1 cellular context compared by ENCODE assay signal in genomic region chr1:27192039-27192529, GRCh38.
TF ChIP-seq lines count a peak whose summit lies in the region.

No MANE protein-coding gene starts in this region.

TF ChIP-seq in HepG2, 621 proteins besides CTCF, POLR2A, EP300 and RAD21 (continued from another document and continues in another):
- TF ChIP-seq MLX (CRISPR knock-in tag; IDR thresholded peaks at IDR 0.05) = peak; percentile 37; the same call in 1 of the 2 replicates
- no peak for TF ChIP-seq RXRA (CRISPR knock-in tag; IDR thresholded peaks at IDR 0.05)
- TF ChIP-seq ZSCAN5A (CRISPR knock-in tag; IDR thresholded peaks at IDR 0.05; ENCODE audit: borderline replicate concordance) = no peak
- no peak for TF ChIP-seq SMARCC2 (IDR thresholded peaks at IDR 0.05)
- peak; percentile 50 for TF ChIP-seq SAP130 (CRISPR knock-in tag; IDR thresholded peaks at IDR 0.05; ENCODE audit: low read depth)
- TF ChIP-seq ZNF619 (CRISPR knock-in tag; IDR thresholded peaks at IDR 0.05) = no peak
- TF ChIP-seq POLR2AphosphoS2 (IDR thresholded peaks at IDR 0.05; ENCODE audit: low read depth, low read length) = no peak
- TF ChIP-seq ZNF749 (CRISPR knock-in tag; IDR thresholded peaks at IDR 0.05; ENCODE audit: borderline replicate concordance) = no peak
- no peak for TF ChIP-seq PRDM10 (CRISPR knock-in tag; IDR thresholded peaks at IDR 0.05; ENCODE audit: low read depth)
- TF ChIP-seq ZNF567 (CRISPR knock-in tag; IDR thresholded peaks at IDR 0.05; ENCODE audit: borderline replicate concordance) = no peak
- no peak for TF ChIP-seq MIXL1 (CRISPR knock-in tag; IDR thresholded peaks at IDR 0.05)
- TF ChIP-seq GATA4 (IDR thresholded peaks at IDR 0.05; ENCODE audit: borderline replicate concordance, low read depth) = no peak
- no peak for TF ChIP-seq HOXA7 (CRISPR knock-in tag; IDR thresholded peaks at IDR 0.05)
- TF ChIP-seq CCDC6 (CRISPR knock-in tag; IDR thresholded peaks at IDR 0.05) = peak; percentile 24; the same call in 1 of the 2 replicates
- no peak for TF ChIP-seq NCOA5 (CRISPR knock-in tag; IDR thresholded peaks at IDR 0.05)
- no peak for TF ChIP-seq ZBTB37 (CRISPR knock-in tag; IDR thresholded peaks at IDR 0.05)
- TF ChIP-seq YEATS4 (CRISPR knock-in tag; IDR thresholded peaks at IDR 0.05; ENCODE audit: borderline replicate concordance) = 0 out of 2 replicates have a peak, but pooled peaks have one; percentile 19
- TF ChIP-seq ELK4 (CRISPR knock-in tag; IDR thresholded peaks at IDR 0.05; ENCODE audit: borderline replicate concordance) = no peak
- no peak for TF ChIP-seq RBM22 (optimal IDR thresholded peaks at IDR 0.05; ENCODE audit: low read length)
- no peak for TF ChIP-seq NR2F1 (CRISPR knock-in tag; IDR thresholded peaks at IDR 0.05)
- no peak for TF ChIP-seq ZEB1 (IDR thresholded peaks at IDR 0.05; ENCODE audit: insufficient replicate concordance, low read depth)
- TF ChIP-seq ZKSCAN8 (CRISPR knock-in tag; IDR thresholded peaks at IDR 0.05; ENCODE audit: borderline replicate concordance) = no peak
- TF ChIP-seq DNMT3B (CRISPR knock-in tag; conservative IDR thresholded peaks at IDR 0.05) = peak; percentile 70; the same call in 1 of the 2 replicates
- no peak for TF ChIP-seq UBTF (CRISPR knock-in tag; IDR thresholded peaks at IDR 0.05)
- TF ChIP-seq ARID3A (IDR thresholded peaks at IDR 0.05; ENCODE audit: low read depth, low read length) = no peak
- TF ChIP-seq ZKSCAN5 (CRISPR knock-in tag; IDR thresholded peaks at IDR 0.05) = no peak
- no peak for TF ChIP-seq ZNF792 (CRISPR knock-in tag; IDR thresholded peaks at IDR 0.05)
- TF ChIP-seq ZNF672 (CRISPR knock-in tag; IDR thresholded peaks at IDR 0.05) = no peak
- TF ChIP-seq ZNF441 (CRISPR knock-in tag; IDR thresholded peaks at IDR 0.05; ENCODE audit: borderline replicate concordance) = no peak; the same call in 1 of the 2 replicates
- TF ChIP-seq GATAD1 (CRISPR knock-in tag; IDR thresholded peaks at IDR 0.05) = no peak
- no peak for TF ChIP-seq ZNF512B (CRISPR knock-in tag; IDR thresholded peaks at IDR 0.05; ENCODE audit: borderline replicate concordance)
- TF ChIP-seq ZNF280B (CRISPR knock-in tag; IDR thresholded peaks at IDR 0.05; ENCODE audit: borderline replicate concordance) = no peak
- TF ChIP-seq PHB2 (IDR thresholded peaks at IDR 0.05; ENCODE audit: partially characterized antibody) = no peak
- no peak for TF ChIP-seq HHEX (CRISPR knock-in tag; IDR thresholded peaks at IDR 0.05)
- TF ChIP-seq SP4 (CRISPR knock-in tag; IDR thresholded peaks at IDR 0.05) = 0 out of 2 replicates have a peak, but pooled peaks have one; percentile 42
- TF ChIP-seq ZNF18 (CRISPR knock-in tag; IDR thresholded peaks at IDR 0.05; ENCODE audit: insufficient replicate concordance) = no peak
- TF ChIP-seq TBX3 (IDR thresholded peaks at IDR 0.05; ENCODE audit: borderline replicate concordance) = no peak
- TF ChIP-seq PHF21A (CRISPR knock-in tag; IDR thresholded peaks at IDR 0.05) = no peak
- peak; percentile 37; the same call in 1 of the 2 replicates for TF ChIP-seq YEATS2 (CRISPR knock-in tag; IDR thresholded peaks at IDR 0.05; ENCODE audit: borderline replicate concordance)
- no peak for TF ChIP-seq THAP7 (CRISPR knock-in tag; IDR thresholded peaks at IDR 0.05)
- TF ChIP-seq ZNF235 (CRISPR knock-in tag; IDR thresholded peaks at IDR 0.05; ENCODE audit: borderline replicate concordance) = no peak
